In genomic region chr2:119371111-119371510, GRCh38 we compare ENCODE assay signal across 23 cellular contexts.
DNase-seq lines count a peak whose midpoint lies in the region; ATAC-seq lines count a peak whose summit lies in the region.
"Had no signal": no experiment of that assay in that cellular context is flagged by ENCODE, and none has a peak within 500 bp of the region (broad histone marks: within the 10 kb centered on the region; RNA-seq: fewer than 3 reads in every experiment).

No MANE protein-coding gene starts in this region.

- ATAC-seq in GM21526 (IDR thresholded peaks at IDR 0.05; ENCODE audit: low FRiP score, unreplicated experiment): no peak
- ATAC-seq in GM21737 (IDR thresholded peaks at IDR 0.05; ENCODE audit: unreplicated experiment): no peak
- ATAC-seq: activated T-helper 17 cell treated with anti-CD3 and anti-CD28 coated beads, Interleukin-2, amount 50 U/mL, for 72 hours; left lung; natural killer cell treated with Interleukin-12 subunit alpha and Interleukin-12 subunit beta and Interleukin-15 and Interleukin-18, amount 100 ng/mL, for 72 hours; pancreas; right lobe of liver; Right ventricle myocardium inferior; stimulated activated naive CD8-positive, alpha-beta T cell treated with anti-CD3 and anti-CD28 coated beads, Interleukin-15, Interleukin-2, amounts not matched to agents 100 U/mL and 50 U/mL, for 24 hours had no signal

- DNase-seq in Ammon's horn (ENCODE audit: low spot score) (peak; percentile 96), amygdala (lab: John Stamatoyannopoulos, UW) (peak in 53 of 56 donors; percentile 10 to 97 (median 77)), globus pallidus (ENCODE audit: low spot score) (peak; percentile 95), posterior cingulate gyrus (peak; percentile 59 to 94 (median 70)), NCI-H2081 treated with DMSO at 0.1 percent for 48 hours (lab: John Stamatoyannopoulos, UW) (no peak)
- DNase-seq in activated naive CD4-positive, alpha-beta T cell treated with Interleukin-2 at 50 U/mL for 16 hours: no peak
- DNase-seq: activated B cell treated with CpG ODN at 0.5 μM for 24 hours; AML-193; COR-L47; DMS79 treated with DMSO at 0.1 percent for 48 hours; left lung; MG63; NCI-H2081; NCI-H345; pancreas; right lobe of liver; stimulated activated naive CD8-positive, alpha-beta T cell treated with anti-CD3 and anti-CD28 coated beads, Interleukin-15, Interleukin-2, amounts not matched to agents 100 U/mL and 50 U/mL, for 24 hours; upper lobe of left lung had no signal

- intact Hi-C loops in posterior cingulate gyrus (cut with DNase I): no loop called here

Comparison
In these comparisons a context has a peak if more than half of its experiments do, and no peak if none do; other contexts are left out.
1. DNase-seq: peak in Ammon's horn (single experiment), amygdala (53 of 56), globus pallidus (single experiment) and posterior cingulate gyrus (10 of 10); none in NCI-H2081 treated with DMSO at 0.1 percent for 48 hours (single experiment) and activated naive CD4-positive, alpha-beta T cell treated with Interleukin-2 at 50 U/mL for 16 hours (single experiment).